Comparison of ENCODE assay signal across 8 cellular contexts in the genomic region with DNA sequence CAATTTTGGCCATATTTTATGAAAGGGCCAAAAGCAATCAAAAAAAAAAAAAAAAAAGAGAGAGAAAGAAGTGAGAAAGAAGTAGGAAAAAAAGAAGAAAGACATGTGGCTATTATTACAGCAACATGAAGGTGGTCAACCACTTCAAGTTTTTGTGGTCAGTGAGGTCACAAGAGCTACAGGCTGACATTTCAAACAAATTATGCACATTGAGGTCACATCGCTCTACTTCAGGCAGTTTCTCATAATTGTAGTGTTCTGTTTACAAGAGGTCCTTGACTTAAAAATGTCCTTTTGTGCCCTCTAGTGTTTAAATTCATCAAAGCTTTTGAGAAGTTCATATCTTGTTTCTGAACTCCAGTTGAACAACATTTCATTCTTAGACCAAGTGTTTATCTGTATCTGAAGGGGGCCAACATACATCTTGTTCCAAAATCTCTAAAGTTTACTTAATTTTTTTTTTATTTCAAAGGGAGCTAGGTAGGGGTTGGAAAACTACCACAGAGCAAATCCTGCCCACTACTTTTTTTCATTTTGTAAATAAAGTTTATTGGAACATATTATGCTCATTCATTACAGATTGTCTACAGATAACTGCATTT.
DNase-seq lines count a peak whose midpoint lies in the region; ATAC-seq and TF ChIP-seq lines count a peak whose summit lies in the region.

No MANE protein-coding gene starts in this region.

- H3K4me1 Mint-ChIP-seq in activated CD4-positive, alpha-beta T cell treated with anti-CD3 and anti-CD28 coated beads, Interleukin-2, amount 10 ng/mL, durations not matched to agents 24 days and 14 days: peaks cover 5% of the 10 kb centered on the region

- no peak overlapping the region for H3K4me3 ChIP-seq in brain microvascular endothelial cell (ENCODE audit: low read depth, low read length)
- H3K4me3 ChIP-seq in tibial artery: no peak overlapping the region

- in situ Hi-C loops in brain microvascular endothelial cell (cut with HindIII; ENCODE audit: low pct_ligation_motif_present, low sequenced_read_pairs): no loop called here

- no peak overlapping the region for H3K27ac ChIP-seq in brain microvascular endothelial cell
- peak overlapping the region in 1 of 2 donors; percentile 25 for H3K27ac ChIP-seq in tibial artery

- ATAC-seq in GM21423 (IDR thresholded peaks at IDR 0.05; ENCODE audit: unreplicated experiment): peak; percentile 98
- peak; percentile 93 for ATAC-seq in HG03571 (IDR thresholded peaks at IDR 0.05; ENCODE audit: unreplicated experiment)

- H3K36me3 ChIP-seq in brain microvascular endothelial cell (replicated peaks) (no peaks in the 10 kb centered on the region), tibial artery (no peaks in the 10 kb centered on the region)

- DNase-seq in activated CD4-positive, alpha-beta T cell treated with anti-CD3 and anti-CD28 coated beads, Interleukin-2, amount 10 ng/mL, durations not matched to agents 24 days and 14 days: peak; percentile 70
- no peak for DNase-seq in activated CD4-positive, alpha-beta T cell treated with anti-CD3 and anti-CD28 coated beads for 1 hour
- DNase-seq in NOMO-1 treated with DMSO at 0.1 percent for 48 hours (lab: John Stamatoyannopoulos, UW; ENCODE audit: unreplicated experiment): peak; percentile 93
- peak; percentile 86 for DNase-seq in brain microvascular endothelial cell
- peak; percentile 86 for DNase-seq in kidney tubule cell (ENCODE audit: low spot score)
- DNase-seq in tibial artery: no peak

- H3K27me3 ChIP-seq in brain microvascular endothelial cell (replicated peaks) (no peaks in the 10 kb centered on the region), tibial artery (no peaks in the 10 kb centered on the region)

- H3K27me3 Mint-ChIP-seq in activated CD4-positive, alpha-beta T cell treated with anti-CD3 and anti-CD28 coated beads, Interleukin-2, amount 10 ng/mL, durations not matched to agents 24 days and 14 days: peaks cover 16% of the 10 kb centered on the region

- no peaks in the 10 kb centered on the region for H3K9me3 ChIP-seq in tibial artery

- no peaks in the 10 kb centered on the region for H3K36me3 Mint-ChIP-seq in activated CD4-positive, alpha-beta T cell treated with anti-CD3 and anti-CD28 coated beads, Interleukin-2, amount 10 ng/mL, durations not matched to agents 24 days and 14 days (ENCODE audit: low read depth)

- no peaks in the 10 kb centered on the region for H3K4me1 ChIP-seq in tibial artery

- H3K4me3 Mint-ChIP-seq in activated CD4-positive, alpha-beta T cell treated with anti-CD3 and anti-CD28 coated beads, Interleukin-2, amount 10 ng/mL, durations not matched to agents 24 days and 14 days: no peak overlapping the region

- intact Hi-C loops in activated CD4-positive, alpha-beta T cell treated with anti-CD3 and anti-CD28 coated beads, Interleukin-2, amount 10 ng/mL, durations not matched to agents 24 days and 14 days (cut with micrococcal nuclease): loop anchor here (1.0 to 5.0 kb wide), 4 partner anchors 102 to 509 kb away; no protein-coding TSS in a partner anchor
- intact Hi-C loops in tibial artery (cut with DNase I; ENCODE audit: low total_unique reads): loop anchor here (5.0 kb wide), 1 partner anchor 193 kb away; no protein-coding TSS in a partner anchor

- peak; percentile 32 for TF ChIP-seq CTCF in brain microvascular endothelial cell (IDR thresholded peaks at IDR 0.05; ENCODE audit: low read depth, low read length, missing control alignments)
- TF ChIP-seq CTCF in tibial artery (IDR thresholded peaks at IDR 0.05): peak; percentile 57 to 65

- H3K27ac Mint-ChIP-seq in activated CD4-positive, alpha-beta T cell treated with anti-CD3 and anti-CD28 coated beads, Interleukin-2, amount 10 ng/mL, durations not matched to agents 24 days and 14 days: no peak overlapping the region

- H3K9me3 Mint-ChIP-seq in activated CD4-positive, alpha-beta T cell treated with anti-CD3 and anti-CD28 coated beads, Interleukin-2, amount 10 ng/mL, durations not matched to agents 24 days and 14 days: no peaks in the 10 kb centered on the region

Comparison
In these comparisons a context has a peak if more than half of its experiments do, and no peak if none do; other contexts are left out.
1. DNase-seq: peak in activated CD4-positive, alpha-beta T cell treated with anti-CD3 and anti-CD28 coated beads, Interleukin-2, amount 10 ng/mL, durations not matched to agents 24 days and 14 days (single experiment), NOMO-1 treated with DMSO at 0.1 percent for 48 hours (single experiment), brain microvascular endothelial cell (single experiment) and kidney tubule cell (single experiment); none in activated CD4-positive, alpha-beta T cell treated with anti-CD3 and anti-CD28 coated beads for 1 hour (single experiment) and tibial artery (0 of 2).